ENCODE assay signal across 1 cellular context in the genomic region with DNA sequence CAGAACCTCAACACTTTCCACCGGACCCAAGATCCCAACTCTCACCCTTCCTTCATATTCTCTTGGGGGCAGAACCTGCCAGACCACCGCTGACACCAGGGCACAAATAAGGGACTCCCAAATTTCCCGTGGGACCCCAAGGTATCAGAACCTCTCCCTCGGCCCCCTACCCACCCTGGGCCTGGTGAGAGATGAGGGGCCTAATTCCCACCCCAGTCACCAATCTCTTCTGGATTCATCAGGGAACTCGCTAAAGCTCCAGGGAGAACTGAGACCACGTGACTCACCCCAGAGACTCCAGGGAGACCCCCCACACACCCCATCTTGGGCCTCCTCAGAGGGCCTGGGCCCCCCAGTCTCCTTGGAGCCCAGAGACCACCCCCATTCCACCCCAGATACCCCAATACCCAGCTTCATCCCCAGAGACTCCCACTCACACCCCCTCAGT.
TF ChIP-seq lines count a peak whose summit lies in the region.

No MANE protein-coding gene starts in this region.

TF ChIP-seq in HepG2, 621 proteins besides CTCF, POLR2A, EP300 and RAD21:
- no peak for TF ChIP-seq ZNF562 (CRISPR knock-in tag; IDR thresholded peaks at IDR 0.05; ENCODE audit: borderline replicate concordance)
- no peak for TF ChIP-seq SP5 (CRISPR knock-in tag; IDR thresholded peaks at IDR 0.05; ENCODE audit: borderline replicate concordance, low read depth)
- no peak for TF ChIP-seq TEAD3 (CRISPR knock-in tag; optimal IDR thresholded peaks at IDR 0.05; ENCODE audit: borderline replicate concordance)
